In the genomic region with DNA sequence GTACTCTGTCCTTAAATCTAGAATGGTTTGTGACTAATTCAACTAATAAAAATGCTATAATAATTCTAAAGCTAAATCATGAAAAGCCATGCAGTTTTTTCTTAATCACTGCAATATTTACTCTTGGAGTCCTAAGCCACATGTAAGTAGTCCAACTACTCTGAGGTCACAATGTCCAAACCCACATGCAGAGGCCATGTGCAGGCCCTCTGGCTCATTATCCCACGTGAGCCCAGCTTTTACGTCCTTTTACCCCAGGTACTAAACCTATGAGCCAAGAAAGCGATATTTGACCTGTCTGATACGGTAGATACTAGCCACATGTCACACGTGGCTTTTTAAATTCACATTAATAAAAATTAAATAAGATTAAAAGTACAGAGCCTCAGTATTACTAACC, we compare ENCODE assay signal across 2 cellular contexts.
TF ChIP-seq lines count a peak whose summit lies in the region.

No MANE protein-coding gene starts in this region.

TF ChIP-seq in liver, 16 proteins besides CTCF, POLR2A, EP300 and RAD21:
- TF ChIP-seq SP1 (IDR thresholded peaks at IDR 0.05): no peak
- TF ChIP-seq NR2F2 (IDR thresholded peaks at IDR 0.05): no peak
- peak in 1 of 2 donors; percentile 7 for TF ChIP-seq RXRA (IDR thresholded peaks at IDR 0.05)
- TF ChIP-seq JUND (IDR thresholded peaks at IDR 0.05): no peak
- TF ChIP-seq, protein P1, sequence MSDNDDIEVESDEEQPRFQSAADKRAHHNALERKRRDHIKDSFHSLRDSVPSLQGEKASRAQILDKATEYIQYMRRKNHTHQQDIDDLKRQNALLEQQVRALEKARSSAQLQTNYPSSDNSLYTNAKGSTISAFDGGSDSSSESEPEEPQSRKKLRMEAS (IDR thresholded peaks at IDR 0.05): peak; percentile 19
- TF ChIP-seq, protein P2, sequence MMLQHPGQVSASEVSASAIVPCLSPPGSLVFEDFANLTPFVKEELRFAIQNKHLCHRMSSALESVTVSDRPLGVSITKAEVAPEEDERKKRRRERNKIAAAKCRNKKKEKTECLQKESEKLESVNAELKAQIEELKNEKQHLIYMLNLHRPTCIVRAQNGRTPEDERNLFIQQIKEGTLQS (IDR thresholded peaks at IDR 0.05): no peak
- no peak for TF ChIP-seq FOXA1 (IDR thresholded peaks at IDR 0.05)
- no peak for TF ChIP-seq FOXA2 (IDR thresholded peaks at IDR 0.05)
- TF ChIP-seq, protein P3, sequence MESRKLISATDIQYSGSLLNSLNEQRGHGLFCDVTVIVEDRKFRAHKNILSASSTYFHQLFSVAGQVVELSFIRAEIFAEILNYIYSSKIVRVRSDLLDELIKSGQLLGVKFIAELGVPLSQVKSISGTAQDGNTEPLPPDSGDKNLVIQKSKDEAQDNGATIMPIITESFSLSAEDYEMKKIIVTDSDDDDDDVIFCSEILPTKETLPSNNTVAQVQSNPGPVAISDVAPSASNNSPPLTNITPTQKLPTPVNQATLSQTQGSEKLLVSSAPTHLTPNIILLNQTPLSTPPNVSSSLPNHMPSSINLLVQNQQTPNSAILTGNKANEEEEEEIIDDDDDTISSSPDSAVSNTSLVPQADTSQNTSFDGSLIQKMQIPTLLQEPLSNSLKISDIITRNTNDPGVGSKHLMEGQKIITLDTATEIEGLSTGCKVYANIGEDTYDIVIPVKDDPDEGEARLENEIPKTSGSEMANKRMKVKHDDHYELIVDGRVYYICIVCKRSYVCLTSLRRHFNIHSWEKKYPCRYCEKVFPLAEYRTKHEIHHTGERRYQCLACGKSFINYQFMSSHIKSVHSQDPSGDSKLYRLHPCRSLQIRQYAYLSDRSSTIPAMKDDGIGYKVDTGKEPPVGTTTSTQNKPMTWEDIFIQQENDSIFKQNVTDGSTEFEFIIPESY (IDR thresholded peaks at IDR 0.05): no peak
- no peak for TF ChIP-seq HNF4G (IDR thresholded peaks at IDR 0.05)
- no peak for TF ChIP-seq TAF1 (conservative IDR thresholded peaks at IDR 0.05)
- no peak for TF ChIP-seq YY1 (IDR thresholded peaks at IDR 0.05)
- TF ChIP-seq HNF4A (conservative IDR thresholded peaks at IDR 0.05): peak; percentile 27 to 50

TF ChIP-seq in HepG2, 621 proteins besides CTCF, POLR2A, EP300 and RAD21:
- TF ChIP-seq, protein P4, sequence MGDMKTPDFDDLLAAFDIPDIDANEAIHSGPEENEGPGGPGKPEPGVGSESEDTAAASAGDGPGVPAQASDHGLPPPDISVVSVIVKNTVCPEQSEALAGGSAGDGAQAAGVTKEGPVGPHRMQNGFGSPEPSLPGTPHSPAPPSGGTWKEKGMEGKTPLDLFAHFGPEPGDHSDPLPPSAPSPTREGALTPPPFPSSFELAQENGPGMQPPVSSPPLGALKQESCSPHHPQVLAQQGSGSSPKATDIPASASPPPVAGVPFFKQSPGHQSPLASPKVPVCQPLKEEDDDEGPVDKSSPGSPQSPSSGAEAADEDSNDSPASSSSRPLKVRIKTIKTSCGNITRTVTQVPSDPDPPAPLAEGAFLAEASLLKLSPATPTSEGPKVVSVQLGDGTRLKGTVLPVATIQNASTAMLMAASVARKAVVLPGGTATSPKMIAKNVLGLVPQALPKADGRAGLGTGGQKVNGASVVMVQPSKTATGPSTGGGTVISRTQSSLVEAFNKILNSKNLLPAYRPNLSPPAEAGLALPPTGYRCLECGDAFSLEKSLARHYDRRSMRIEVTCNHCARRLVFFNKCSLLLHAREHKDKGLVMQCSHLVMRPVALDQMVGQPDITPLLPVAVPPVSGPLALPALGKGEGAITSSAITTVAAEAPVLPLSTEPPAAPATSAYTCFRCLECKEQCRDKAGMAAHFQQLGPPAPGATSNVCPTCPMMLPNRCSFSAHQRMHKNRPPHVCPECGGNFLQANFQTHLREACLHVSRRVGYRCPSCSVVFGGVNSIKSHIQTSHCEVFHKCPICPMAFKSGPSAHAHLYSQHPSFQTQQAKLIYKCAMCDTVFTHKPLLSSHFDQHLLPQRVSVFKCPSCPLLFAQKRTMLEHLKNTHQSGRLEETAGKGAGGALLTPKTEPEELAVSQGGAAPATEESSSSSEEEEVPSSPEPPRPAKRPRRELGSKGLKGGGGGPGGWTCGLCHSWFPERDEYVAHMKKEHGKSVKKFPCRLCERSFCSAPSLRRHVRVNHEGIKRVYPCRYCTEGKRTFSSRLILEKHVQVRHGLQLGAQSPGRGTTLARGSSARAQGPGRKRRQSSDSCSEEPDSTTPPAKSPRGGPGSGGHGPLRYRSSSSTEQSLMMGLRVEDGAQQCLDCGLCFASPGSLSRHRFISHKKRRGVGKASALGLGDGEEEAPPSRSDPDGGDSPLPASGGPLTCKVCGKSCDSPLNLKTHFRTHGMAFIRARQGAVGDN (CRISPR knock-in tag; IDR thresholded peaks at IDR 0.05): no peak
- TF ChIP-seq MATR3 (CRISPR knock-in tag; IDR thresholded peaks at IDR 0.05): no peak
- TF ChIP-seq TOE1 (CRISPR knock-in tag; IDR thresholded peaks at IDR 0.05): no peak
- TF ChIP-seq KDM5A (IDR thresholded peaks at IDR 0.05; ENCODE audit: borderline replicate concordance, low read length): no peak
- TF ChIP-seq ZNF780A (CRISPR knock-in tag; IDR thresholded peaks at IDR 0.05): no peak
- no peak for TF ChIP-seq ZNF570 (CRISPR knock-in tag; IDR thresholded peaks at IDR 0.05; ENCODE audit: borderline replicate concordance)
- no peak for TF ChIP-seq RBAK (CRISPR knock-in tag; IDR thresholded peaks at IDR 0.05)
- TF ChIP-seq TAF1 (CRISPR knock-in tag; IDR thresholded peaks at IDR 0.05): no peak
- TF ChIP-seq SP1 (IDR thresholded peaks at IDR 0.05): no peak
- no peak for TF ChIP-seq SP1 (CRISPR knock-in tag; IDR thresholded peaks at IDR 0.05)
- TF ChIP-seq ZNF12 (CRISPR knock-in tag; IDR thresholded peaks at IDR 0.05): no peak
- no peak for TF ChIP-seq RFX3 (CRISPR knock-in tag; IDR thresholded peaks at IDR 0.05)
